ENCODE assay signal across 31 cellular contexts in genomic region chr5:51832934-51833470, GRCh38.
"Had no signal": no experiment of that assay in that cellular context is flagged by ENCODE, and none has a peak within 500 bp of the region (broad histone marks: within the 10 kb centered on the region; RNA-seq: fewer than 3 reads in every experiment).

No MANE protein-coding gene starts in this region.

- H3K27ac ChIP-seq: RWPE1, VCaP had no signal

- DNase-seq: activated B cell treated with CpG ODN at 0.5 μM for 24 hours; activated CD4-positive, alpha-beta memory T cell treated with anti-CD3 and anti-CD28 coated beads for 36 hours; activated CD4-positive, alpha-beta T cell treated with anti-CD3 and anti-CD28 coated beads for 4 hours; activated CD4-positive, alpha-beta T cell treated with anti-CD3 and anti-CD28 coated beads, Interleukin-2, amount 50 U/mL, for 1 hour; activated CD4-positive, CD25-positive, alpha-beta regulatory T cell treated with anti-CD3 and anti-CD28 coated beads, Interleukin-2, amount 50 U/mL, for 72 hours; activated CD8-positive, alpha-beta memory T cell treated with anti-CD3 and anti-CD28 coated beads, Interleukin-2, amount 10 ng/mL, durations not matched to agents 7 days and 5 days; activated effector memory CD4-positive, alpha-beta T cell treated with anti-CD3 and anti-CD28 coated beads, Interleukin-2, amount 50 U/mL, for 16 hours; activated naive CD4-positive, alpha-beta T cell; activated naive CD4-positive, alpha-beta T cell treated with anti-CD3 and anti-CD28 coated beads, Interleukin-2, amount 50 U/mL, for 16 hours; activated naive CD8-positive, alpha-beta T cell treated with anti-CD3 and anti-CD28 coated beads for 36 hours; activated T-cell treated with anti-CD3 and anti-CD28 coated beads, Interleukin-2, amount 50 U/mL, for 1 hour; activated T-cell treated with anti-CD3 and anti-CD28 coated beads, Interleukin-2, amount 50 U/mL, for 72 hours; amniotic stem cell; aorta; cerebellar nuclear complex; Kasumi-1; KG1; NCI-H1092 treated with DMSO at 0.1 percent for 48 hours; NCI-H1417; NCI-H146; NCI-H187 treated with DMSO at 0.1 percent for 48 hours; NCI-H2081; NCI-H2171 treated with DMSO at 0.1 percent for 48 hours; NCI-H345; NCI-H524 treated with DMSO at 0.1 percent for 48 hours; SIG-M5; T-helper 1 cell; T-helper 2 cell; T-helper 9 cell had no signal
